8 cellular contexts compared by ENCODE assay signal in the genomic region with DNA sequence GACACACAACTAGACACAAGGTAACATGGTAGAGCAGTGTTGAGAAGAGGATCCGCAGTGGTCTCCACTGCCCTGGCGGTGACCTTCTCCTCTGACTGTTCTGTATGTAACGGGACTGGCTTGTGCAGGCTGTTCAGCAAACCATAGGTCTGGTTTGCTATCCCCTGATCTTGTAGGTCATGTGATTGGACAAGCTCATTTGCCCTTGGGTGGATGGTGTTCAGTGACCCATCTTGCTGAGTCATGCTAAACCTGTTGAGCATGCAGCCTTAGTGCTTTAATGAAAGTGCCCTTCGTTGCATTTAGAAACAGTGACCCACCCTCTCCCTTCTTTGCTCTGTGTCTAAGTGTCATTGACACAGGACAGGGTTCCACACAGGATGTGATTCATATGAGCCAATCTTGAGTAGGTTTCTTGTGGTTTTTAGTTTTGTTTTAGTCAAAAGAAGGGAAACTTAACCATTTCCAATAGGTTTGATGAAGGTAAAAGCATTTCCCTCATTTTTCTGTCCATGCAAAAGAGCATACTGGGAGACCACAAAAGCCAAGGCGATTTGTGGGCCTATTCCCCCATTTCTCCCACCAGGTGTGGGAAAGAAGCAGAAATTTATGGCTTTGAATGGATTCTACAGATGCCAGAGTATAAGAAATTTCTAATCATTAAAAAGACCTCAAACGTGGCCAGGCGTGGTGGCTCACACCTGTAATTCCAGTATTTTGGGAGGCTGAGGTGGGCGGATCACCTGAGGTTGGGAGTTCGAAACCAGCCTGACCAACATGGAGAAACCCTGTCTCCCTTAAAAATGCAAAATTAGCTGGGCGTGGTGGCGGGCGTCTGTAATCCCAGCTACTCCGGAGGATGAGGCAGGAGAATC.
DNase-seq lines count a peak whose midpoint lies in the region; ATAC-seq, FAIRE-seq and TF ChIP-seq lines count a peak whose summit lies in the region.

No MANE protein-coding gene starts in this region.

- H3K27ac ChIP-seq in BLaER1 treated with 17β-estradiol and CSF1 and Interleukin-3, amounts not matched to agents 10 nM and 100 nM: peak overlapping the region; percentile 22 to 80 (median 58); a peak in 21 of 22 replicates

- peaks cover 0 to 14% (median 6%) of the 10 kb centered on the region in 11 experiments; a peak in 11 of 22 replicates for H3K9me3 ChIP-seq in BLaER1 treated with 17β-estradiol and CSF1 and Interleukin-3, amounts not matched to agents 10 nM and 100 nM (replicated peaks in 1 of 11)

- H3K4me2 ChIP-seq in BLaER1 treated with 17β-estradiol and CSF1 and Interleukin-3, amounts not matched to agents 10 nM and 100 nM: peak overlapping the region; percentile 10 to 91 (median 70); a peak in 20 of 22 replicates

- H3K4me3 ChIP-seq in BLaER1 treated with 17β-estradiol and CSF1 and Interleukin-3, amounts not matched to agents 10 nM and 100 nM: peak overlapping the region in 4 of 10 experiments; percentile 18 to 50 (median 28); a peak in 5 of 20 replicates

- H3K36me3 ChIP-seq in BLaER1 treated with 17β-estradiol and CSF1 and Interleukin-3, amounts not matched to agents 10 nM and 100 nM: no peaks in the 10 kb centered on the region

- peak; percentile 84 for ATAC-seq in HG03097 (IDR thresholded peaks at IDR 0.05; ENCODE audit: low FRiP score, unreplicated experiment)

- no peaks in the 10 kb centered on the region for H4K20me1 ChIP-seq in BLaER1 treated with 17β-estradiol and CSF1 and Interleukin-3, amounts not matched to agents 10 nM and 100 nM

- TF ChIP-seq POLR2A in GM18951 (IDR thresholded peaks at IDR 0.05; ENCODE audit: extremely low read depth, insufficient read depth, insufficient read length): peak; percentile 58

- H3K27me3 ChIP-seq in BLaER1 treated with 17β-estradiol and CSF1 and Interleukin-3, amounts not matched to agents 10 nM and 100 nM: no peaks in the 10 kb centered on the region

- FAIRE-seq in RCC 7860 (lab: Jason Lieb, UNC): peak; percentile 85

- H3K4me1 ChIP-seq in BLaER1 treated with 17β-estradiol and CSF1 and Interleukin-3, amounts not matched to agents 10 nM and 100 nM: peaks cover 51 to 75% (median 62%) of the 10 kb centered on the region in 10 experiments

- H3K9ac ChIP-seq in BLaER1 treated with 17β-estradiol and CSF1 and Interleukin-3, amounts not matched to agents 10 nM and 100 nM: peak overlapping the region in 4 of 11 experiments; percentile 24 to 59 (median 46); a peak in 5 of 22 replicates

- peak; percentile 84 for DNase-seq in RCC 7860 (ENCODE audit: low spot score)
- peak; percentile 51 for DNase-seq in activated naive CD4-positive, alpha-beta T cell treated with Interleukin-2 at 50 U/mL for 16 hours
- peak; percentile 97 for DNase-seq in islet precursor cell
- DNase-seq in stimulated activated CD8-positive, alpha-beta memory T cell treated with anti-CD3 and anti-CD28 coated beads, Interleukin-15, amount 100 ng/mL, for 48 hours (ENCODE audit: low read depth in 2 of 2): peak; percentile 49 to 53
- no peak for DNase-seq in hippocampal formation (lab: John Stamatoyannopoulos, UW)

- in situ Hi-C loops in GM18951 (cut with MboI; ENCODE audit: low sequenced_read_pairs, unreplicated experiment): no loop called here

Comparison
In these comparisons a context has a peak if more than half of its experiments do, and no peak if none do; other contexts are left out.
1. DNase-seq: peak in RCC 7860 (single experiment), activated naive CD4-positive, alpha-beta T cell treated with Interleukin-2 at 50 U/mL for 16 hours (single experiment), islet precursor cell (single experiment) and stimulated activated CD8-positive, alpha-beta memory T cell treated with anti-CD3 and anti-CD28 coated beads, Interleukin-15, amount 100 ng/mL, for 48 hours (2 of 2); none in hippocampal formation (0 of 2).